ENCODE assay signal across 8 cellular contexts in the genomic region with DNA sequence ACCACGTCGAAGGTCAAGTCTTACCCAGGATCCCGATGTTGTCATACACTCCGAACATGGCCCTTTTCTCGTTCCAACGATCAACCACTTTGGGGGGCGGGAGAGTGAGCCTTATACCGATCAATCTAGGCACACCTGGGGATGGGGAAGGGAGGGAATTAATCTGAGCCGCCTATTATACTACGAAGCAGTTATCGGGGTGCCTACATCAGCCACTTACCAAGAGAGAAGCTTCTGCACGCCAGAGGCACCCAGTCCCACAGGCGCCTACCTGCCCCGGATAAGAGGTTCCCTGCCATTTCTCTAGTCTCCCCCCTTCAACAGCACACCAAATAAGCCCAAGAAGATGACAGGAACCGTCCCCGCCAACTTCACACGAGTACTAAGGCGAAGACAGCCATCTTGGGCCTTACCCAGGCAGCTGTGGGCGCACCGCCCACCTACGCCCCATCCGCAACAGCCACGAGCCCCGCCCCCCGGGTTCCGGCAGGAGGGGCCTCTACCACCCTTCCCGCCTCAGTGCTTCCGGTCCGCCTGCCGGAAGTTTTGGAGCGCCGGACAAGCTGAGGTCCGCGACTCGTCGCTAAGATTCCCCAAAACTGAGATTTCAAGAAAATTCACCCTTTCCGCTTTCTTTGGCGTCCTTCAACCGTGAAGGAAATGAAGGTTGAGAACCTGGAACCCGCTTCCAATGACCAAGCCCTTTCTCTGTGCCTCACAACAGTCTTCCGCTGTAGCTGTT. TPM values are rescaled to one million over a fixed set of nuclear protein-coding genes. Genes with fewer than 3 reads are reported as not detected.
DNase-seq lines count a peak whose midpoint lies in the region; ATAC-seq and TF ChIP-seq lines count a peak whose summit lies in the region.

A gene (minus strand): TSS at position 425 of the 742 bp plus-strand sequence. CDS start 126 bp downstream, at position 299.

- H4K20me1 ChIP-seq in OCI-LY3 (ENCODE audit: insufficient read depth, low read length) = no peaks in the 10 kb centered on the region

- H3K9me3 Mint-ChIP-seq in endothelial cell (ENCODE audit: unreplicated experiment) (no peaks in the 10 kb centered on the region), mesothelial cell of epicardium (no peaks in the 10 kb centered on the region)

- H3K9ac ChIP-seq in OCI-LY3 (ENCODE audit: low read length) = peak within 1 kb of the TSS; percentile 95

- H3K27me3 Mint-ChIP-seq in endothelial cell (ENCODE audit: unreplicated experiment) = peaks cover 7% of the 10 kb centered on the region
- H3K27me3 Mint-ChIP-seq in mesothelial cell of epicardium (ENCODE audit: low read depth) = no peaks in the 10 kb centered on the region

- peaks cover 17% of the 10 kb centered on the region for H3K4me1 ChIP-seq in OCI-LY3 (ENCODE audit: low read length)

- H3K4me3 Mint-ChIP-seq in endothelial cell (ENCODE audit: unreplicated experiment) = peak within 1 kb of the TSS; percentile 99
- peak within 1 kb of the TSS; percentile 90 for H3K4me3 Mint-ChIP-seq in mesothelial cell of epicardium

- H3K36me3 Mint-ChIP-seq in endothelial cell (ENCODE audit: low read depth, unreplicated experiment) (no peaks in the 10 kb centered on the region), mesothelial cell of epicardium (peaks cover 6% of the 10 kb centered on the region)

- peaks cover 49% of the 10 kb centered on the region for H3K79me2 ChIP-seq in OCI-LY3 (ENCODE audit: low read length)

- peak; percentile 67 for ATAC-seq in GM21515 (IDR thresholded peaks at IDR 0.05; ENCODE audit: unreplicated experiment)

- peak; percentile 98 for DNase-seq in D341Med (ENCODE audit: low spot score)
- DNase-seq in HuH-7.5 (ENCODE audit: low spot score) = peak; percentile 88
- peak; percentile 99 for DNase-seq in activated CD8-positive, alpha-beta memory T cell treated with anti-CD3 and anti-CD28 coated beads, Interleukin-2, amount 50 U/mL, for 48 hours
- peak; percentile 92 for DNase-seq in endothelial cell (ENCODE audit: low spot score)
- peak; percentile 94 to 97 for DNase-seq in mesothelial cell of epicardium (ENCODE audit: low spot score in 2 of 2, unreplicated experiment in 2 of 2)
- DNase-seq in stimulated activated CD8-positive, alpha-beta memory T cell treated with anti-CD3 and anti-CD28 coated beads, Interleukin-15, amount 100 ng/mL, for 4 hours (ENCODE audit: low read depth in 2 of 2) = peak; percentile 88 to 95

- H3K4me2 ChIP-seq in OCI-LY3 (ENCODE audit: low read length) = peak within 1 kb of the TSS; percentile 93

- H3K4me3 ChIP-seq in OCI-LY3 (ENCODE audit: low read length) = peak within 1 kb of the TSS; percentile 83

- H3K4me1 Mint-ChIP-seq in endothelial cell (ENCODE audit: unreplicated experiment) (peaks cover 20% of the 10 kb centered on the region), mesothelial cell of epicardium (peaks cover 24% of the 10 kb centered on the region)

- H3K27ac ChIP-seq in OCI-LY3 (ENCODE audit: low read length) = peak within 1 kb of the TSS; percentile 92

- no peaks in the 10 kb centered on the region for H3K27me3 ChIP-seq in OCI-LY3 (ENCODE audit: low read depth, low read length)

- H3K27ac Mint-ChIP-seq in endothelial cell (ENCODE audit: unreplicated experiment) (peak within 1 kb of the TSS; percentile 100), mesothelial cell of epicardium (peak within 1 kb of the TSS; percentile 97)

- no peaks in the 10 kb centered on the region for H3K9me3 ChIP-seq in OCI-LY3 (ENCODE audit: insufficient read depth, low read length)

- H2AFZ ChIP-seq in OCI-LY3 (ENCODE audit: low read depth, low read length) = peak within 1 kb of the TSS; percentile 60

- TF ChIP-seq CTCF in OCI-LY3 (IDR thresholded peaks at IDR 0.05; ENCODE audit: low read depth, low read length) (no peak), endothelial cell (IDR thresholded peaks at IDR 0.05; ENCODE audit: unreplicated experiment) (no peak), mesothelial cell of epicardium (IDR thresholded peaks at IDR 0.05; ENCODE audit: unreplicated experiment) (no peak)

- H3K36me3 ChIP-seq in OCI-LY3 (replicated peaks; ENCODE audit: low read depth, low read length) = peaks cover 28% of the 10 kb centered on the region

RNA-seq across cellular contexts. Expression of the gene that starts here (rescaled TPM):
- total RNA-seq in endothelial cell (ENCODE audit: unreplicated experiment) = 168 TPM
- total RNA-seq in mesothelial cell of epicardium = 137 to 148 TPM (median 145 TPM) in 3 replicates

Comparison
In these comparisons a context has a peak if more than half of its experiments do, and no peak if none do; other contexts are left out.
1. Peak in every context shown above with its lines: DNase-seq, ATAC-seq, H3K4me3 ChIP-seq and H3K27ac ChIP-seq.